Comparison of ENCODE assay signal across 8 cellular contexts in genomic region chr1:192807968-192808587, GRCh38. TPM values are rescaled to one million over a fixed set of nuclear protein-coding genes. Genes with fewer than 3 reads are reported as not detected.
A peak's percentile ranks its signal among the peaks of the same experiment; 100 is the strongest.
DNase-seq lines count a peak whose midpoint lies in the region; ATAC-seq and TF ChIP-seq lines count a peak whose summit lies in the region.

No MANE protein-coding gene starts in this region.

- H3K27me3 Mint-ChIP-seq in Calu3 (ENCODE audit: unreplicated experiment): no peaks in the 10 kb centered on the region

- peaks cover 31% of the 10 kb centered on the region for H3K4me1 Mint-ChIP-seq in Calu3 (ENCODE audit: low read depth, unreplicated experiment)

- BruUV-seq in Calu3 (replicated peaks; lab: Mats Ljungman, UMichigan): TSS peak; percentile 86

- H3K9me3 ChIP-seq in Karpas-422 (ENCODE audit: low read length) (no peaks in the 10 kb centered on the region), ascending aorta (no peaks in the 10 kb centered on the region)

- intact Hi-C loops in Calu3 (cut with micrococcal nuclease; ENCODE audit: unreplicated experiment): loop anchor here (1.0 to 5.0 kb wide), 7 partner anchors 61 to 331 kb away; partner anchors contain the start of gene CDC73
- intact Hi-C loops in ascending aorta (cut with DNase I): loop anchor here (1.0 to 5.0 kb wide), 6 partner anchors 19 to 331 kb away; partner anchors contain the start of genes CDC73, GLRX2, RO60 and UCHL5

- CTCF ChIA-PET in Calu3 (lab: Charles Lee): interaction anchor here (0.5 to 4.3 kb wide), 13 partner anchors 11 to 334 kb away, joined by 3 to 47 read pairs (median 8); no protein-coding TSS in a partner anchor

- 0 out of 2 replicates have a peak overlapping the region, but pooled peaks have one; percentile 2 for H3K27ac ChIP-seq in Karpas-422 (ENCODE audit: low read length)
- peak overlapping the region; percentile 86 to 90 for H3K27ac ChIP-seq in ascending aorta

- peak overlapping the region; percentile 46 for H2AFZ ChIP-seq in Karpas-422 (ENCODE audit: low read length)

- no peaks in the 10 kb centered on the region for H3K27me3 ChIP-seq in Karpas-422 (ENCODE audit: low read length)
- H3K27me3 ChIP-seq in ascending aorta: no peaks in the 10 kb centered on the region

- H3K79me2 ChIP-seq in Karpas-422 (ENCODE audit: low read length): peaks cover 6% of the 10 kb centered on the region

- peaks cover 60% of the 10 kb centered on the region for H3K36me3 Mint-ChIP-seq in Calu3 (ENCODE audit: insufficient read depth, unreplicated experiment)

- no peaks in the 10 kb centered on the region for H3K9me2 ChIP-seq in Karpas-422 (replicated peaks; ENCODE audit: insufficient read depth, low read length)

- no peaks in the 10 kb centered on the region for H3K9me3 Mint-ChIP-seq in Calu3 (ENCODE audit: low read depth, unreplicated experiment)

- ATAC-seq in HG03139 (IDR thresholded peaks at IDR 0.05; ENCODE audit: unreplicated experiment): no peak

- peaks cover 5% of the 10 kb centered on the region; the same call in 1 of the 2 replicates for H4K20me1 ChIP-seq in Karpas-422 (ENCODE audit: insufficient read depth, low read depth, low read length)

- peak overlapping the region; percentile 72 for H3K9ac ChIP-seq in Karpas-422 (ENCODE audit: low read length)

- H3K4me2 ChIP-seq in Karpas-422 (ENCODE audit: low read depth, low read length, poor library complexity, severe bottlenecking): peak overlapping the region; percentile 90

- peak overlapping the region; percentile 99 for H3K4me3 Mint-ChIP-seq in Calu3 (ENCODE audit: low read depth, unreplicated experiment)

- peak overlapping the region; percentile 90 for H3K4me3 ChIP-seq in Karpas-422 (ENCODE audit: low read length)
- H3K4me3 ChIP-seq in ascending aorta: peak overlapping the region; percentile 73 to 84

- H3K27ac Mint-ChIP-seq in Calu3 (ENCODE audit: unreplicated experiment): peak overlapping the region; percentile 99

- H3K36me3 ChIP-seq in Karpas-422 (ENCODE audit: insufficient read depth, low read length) (peaks cover 21% of the 10 kb centered on the region), ascending aorta (peaks cover 0 to 8% of the 10 kb centered on the region in 2 donors)

- TF ChIP-seq CTCF in Calu3 (IDR thresholded peaks at IDR 0.05; ENCODE audit: unreplicated experiment) (no peak), ascending aorta (IDR thresholded peaks at IDR 0.05) (no peak)

- DNase-seq in Calu3 (no peak), Karpas-422 (peak; percentile 52), ascending aorta (ENCODE audit: low spot score in 2 of 2) (no peak), iris pigment epithelial cell (ENCODE audit: low read depth) (peak; percentile 83), dedifferentiated amniotic fluid mesenchymal stem cell (ENCODE audit: extremely low spot score) (no peak)
- peak; percentile 1 for DNase-seq in stimulated activated CD8-positive, alpha-beta memory T cell treated with anti-CD3 and anti-CD28 coated beads, Interleukin-7, amount 100 ng/mL, for 24 hours (ENCODE audit: low read depth)
- no peak for DNase-seq in NK-92 treated with Interleukin-12 subunit alpha and Interleukin-12 subunit beta, amount 100 ng/mL, for 24 hours (lab: John Stamatoyannopoulos, UW)

- H3K4me1 ChIP-seq in Karpas-422 (ENCODE audit: low read length) (peaks cover 36% of the 10 kb centered on the region), ascending aorta (no peaks in the 10 kb centered on the region)

RNA-seq across cellular contexts. Expression of gene RGS2, which starts 0.8 kb away (rescaled TPM):
- total RNA-seq in Calu3 (2022): 46.9 and 93.2 TPM in 2 replicates
- 35.3 and 39.8 TPM in 2 replicates for total RNA-seq in Karpas-422 (2014; rRNA removed; shearing (Covaris generic); ENCODE audit: low replicate concordance)
- 11.9 TPM for total RNA-seq in ascending aorta

Comparison
In these comparisons a context has a peak if more than half of its experiments do, and no peak if none do; other contexts are left out.
1. DNase-seq: peak in Karpas-422 (single experiment), iris pigment epithelial cell (single experiment) and stimulated activated CD8-positive, alpha-beta memory T cell treated with anti-CD3 and anti-CD28 coated beads, Interleukin-7, amount 100 ng/mL, for 24 hours (single experiment); none in Calu3 (single experiment), ascending aorta (0 of 2), NK-92 treated with Interleukin-12 subunit alpha and Interleukin-12 subunit beta, amount 100 ng/mL, for 24 hours (single experiment) and dedifferentiated amniotic fluid mesenchymal stem cell (single experiment).